12 cellular contexts compared by ENCODE assay signal in genomic region chrX:64977051-64977450, GRCh38. TPM values are rescaled to one million over a fixed set of nuclear protein-coding genes. Genes with fewer than 3 reads are reported as not detected.
DNase-seq lines count a peak whose midpoint lies in the region; ATAC-seq and TF ChIP-seq lines count a peak whose summit lies in the region.
"Had no signal": no experiment of that assay in that cellular context is flagged by ENCODE, and none has a peak within 500 bp of the region (broad histone marks: within the 10 kb centered on the region; RNA-seq: fewer than 3 reads in every experiment).

No MANE protein-coding gene starts in this region.

- peaks cover 8% of the 10 kb centered on the region for H3K36me3 Mint-ChIP-seq in T-helper 1 cell treated with Interleukin-12 subunit alpha and Interleukin-12 subunit beta and Interleukin-4 antibody, amounts not matched to agents 30 μg/mL and 1 μg/mL, for 36 hours (ENCODE audit: low read depth)
- H3K36me3 Mint-ChIP-seq in activated CD4-positive, alpha-beta memory T cell treated with anti-CD3 and anti-CD28 coated beads for 36 hours: no peaks in the 10 kb centered on the region
- no peaks in the 10 kb centered on the region for H3K36me3 Mint-ChIP-seq in osteocyte (ENCODE audit: unreplicated experiment)
- no peaks in the 10 kb centered on the region for H3K36me3 Mint-ChIP-seq in effector memory CD8-positive, alpha-beta T cell (ENCODE audit: insufficient read depth)

- no peak overlapping the region for H3K27ac Mint-ChIP-seq in T-helper 1 cell treated with Interleukin-12 subunit alpha and Interleukin-12 subunit beta and Interleukin-4 antibody, amounts not matched to agents 30 μg/mL and 1 μg/mL, for 36 hours
- no peak overlapping the region for H3K27ac Mint-ChIP-seq in activated CD4-positive, alpha-beta memory T cell treated with anti-CD3 and anti-CD28 coated beads for 36 hours
- no peak overlapping the region for H3K27ac Mint-ChIP-seq in osteocyte (ENCODE audit: unreplicated experiment)
- peak overlapping the region in 1 of 2 donors; percentile 95 for H3K27ac Mint-ChIP-seq in effector memory CD8-positive, alpha-beta T cell

- TF ChIP-seq CTCF in foreskin keratinocyte (conservative IDR thresholded peaks at IDR 0.05) (no peak), osteocyte (IDR thresholded peaks at IDR 0.05) (no peak)

- H3K4me1 ChIP-seq in foreskin keratinocyte: no peaks in the 10 kb centered on the region
- H3K4me1 ChIP-seq: Peyer's patch had no signal

- DNase-seq in T-helper 1 cell (no peak), foreskin keratinocyte (peak in 1 of 2 donors; percentile 59), osteocyte (ENCODE audit: extremely low spot score, unreplicated experiment) (no peak), SHP77 (lab: John Stamatoyannopoulos, UW) (no peak), NCI-H345 treated with DMSO at 0.1 percent for 48 hours (lab: John Stamatoyannopoulos, UW; ENCODE audit: unreplicated experiment) (no peak)
- no peak for DNase-seq in activated CD4-positive, alpha-beta memory T cell treated with anti-CD3 and anti-CD28 coated beads for 36 hours
- no peak for DNase-seq in effector memory CD8-positive, alpha-beta T cell

- intact Hi-C loops in activated CD4-positive, alpha-beta memory T cell treated with anti-CD3 and anti-CD28 coated beads for 36 hours (cut with micrococcal nuclease): no loop called here

- POLR2A ChIA-PET in activated CD4-positive, alpha-beta memory T cell treated with anti-CD3 and anti-CD28 coated beads for 36 hours (lab: Charles Lee): interaction anchor here (2.5 kb wide), 1 partner anchor 58 kb away, joined by 7 read pairs; the partner anchor contains the start of gene ZC3H12B

- peaks cover 8% of the 10 kb centered on the region for H3K9me3 Mint-ChIP-seq in T-helper 1 cell treated with Interleukin-12 subunit alpha and Interleukin-12 subunit beta and Interleukin-4 antibody, amounts not matched to agents 30 μg/mL and 1 μg/mL, for 36 hours
- no peaks in the 10 kb centered on the region for H3K9me3 Mint-ChIP-seq in activated CD4-positive, alpha-beta memory T cell treated with anti-CD3 and anti-CD28 coated beads for 36 hours
- peaks cover 11% of the 10 kb centered on the region for H3K9me3 Mint-ChIP-seq in osteocyte (ENCODE audit: unreplicated experiment)
- no peaks in the 10 kb centered on the region for H3K9me3 Mint-ChIP-seq in effector memory CD8-positive, alpha-beta T cell

- no peaks in the 10 kb centered on the region for H3K27me3 ChIP-seq in foreskin keratinocyte
- H3K27me3 ChIP-seq: ascending aorta, Peyer's patch had no signal

- no peaks in the 10 kb centered on the region for H3K27me3 Mint-ChIP-seq in T-helper 1 cell treated with Interleukin-12 subunit alpha and Interleukin-12 subunit beta and Interleukin-4 antibody, amounts not matched to agents 30 μg/mL and 1 μg/mL, for 36 hours (ENCODE audit: low read depth)
- H3K27me3 Mint-ChIP-seq in activated CD4-positive, alpha-beta memory T cell treated with anti-CD3 and anti-CD28 coated beads for 36 hours: no peaks in the 10 kb centered on the region
- H3K27me3 Mint-ChIP-seq in osteocyte (ENCODE audit: unreplicated experiment): no peaks in the 10 kb centered on the region
- no peaks in the 10 kb centered on the region for H3K27me3 Mint-ChIP-seq in effector memory CD8-positive, alpha-beta T cell

- CTCF ChIA-PET in activated CD4-positive, alpha-beta memory T cell treated with anti-CD3 and anti-CD28 coated beads for 36 hours (lab: Charles Lee): no interaction called here

- peak overlapping the region; percentile 98 for H3K4me3 Mint-ChIP-seq in T-helper 1 cell treated with Interleukin-12 subunit alpha and Interleukin-12 subunit beta and Interleukin-4 antibody, amounts not matched to agents 30 μg/mL and 1 μg/mL, for 36 hours
- peak overlapping the region; percentile 79 for H3K4me3 Mint-ChIP-seq in activated CD4-positive, alpha-beta memory T cell treated with anti-CD3 and anti-CD28 coated beads for 36 hours
- H3K4me3 Mint-ChIP-seq in osteocyte (ENCODE audit: unreplicated experiment): peak overlapping the region; percentile 87
- peak overlapping the region in 1 of 2 donors; percentile 95 for H3K4me3 Mint-ChIP-seq in effector memory CD8-positive, alpha-beta T cell

- peak; percentile 74 for ATAC-seq in foreskin keratinocyte
- no peak for ATAC-seq in effector memory CD8-positive, alpha-beta T cell (replicated peaks)

- H3K4me1 Mint-ChIP-seq in T-helper 1 cell treated with Interleukin-12 subunit alpha and Interleukin-12 subunit beta and Interleukin-4 antibody, amounts not matched to agents 30 μg/mL and 1 μg/mL, for 36 hours (ENCODE audit: low read depth): peaks cover 24% of the 10 kb centered on the region
- peaks cover 16% of the 10 kb centered on the region for H3K4me1 Mint-ChIP-seq in activated CD4-positive, alpha-beta memory T cell treated with anti-CD3 and anti-CD28 coated beads for 36 hours (ENCODE audit: low read depth)
- H3K4me1 Mint-ChIP-seq in osteocyte (ENCODE audit: unreplicated experiment): peaks cover 5% of the 10 kb centered on the region
- peaks cover 10 to 15% of the 10 kb centered on the region in 2 donors for H3K4me1 Mint-ChIP-seq in effector memory CD8-positive, alpha-beta T cell (ENCODE audit: low read depth in 2 of 2)

- H3K27ac ChIP-seq in foreskin keratinocyte: peak overlapping the region; percentile 60
- H3K27ac ChIP-seq: thoracic aorta had no signal

RNA-seq across cellular contexts. Expression of gene ZC4H2, which starts 0.8 kb away (rescaled TPM):
- total RNA-seq in activated CD4-positive, alpha-beta memory T cell treated with anti-CD3 and anti-CD28 coated beads for 36 hours: 1 to 10 TPM; 8.9 to 9.1 TPM
- total RNA-seq in foreskin keratinocyte: 4.2 and 4.6 TPM in 2 replicates
- 3.2 and 3.5 TPM in 2 replicates for polyA plus RNA-seq in foreskin keratinocyte
- total RNA-seq in osteocyte: 14.8 and 17.5 TPM in 2 replicates

RNA-seq across cellular contexts. Expression of gene ZC3H12B, which starts 57.6 kb away (rescaled TPM):
- total RNA-seq in activated CD4-positive, alpha-beta memory T cell treated with anti-CD3 and anti-CD28 coated beads for 36 hours: under 1 TPM; 0.61 to 0.83 TPM
- total RNA-seq in foreskin keratinocyte: 0.04 and 0.07 TPM in 2 replicates
- 0.01 TPM in 1 of 2 replicates, not detected in the other for polyA plus RNA-seq in foreskin keratinocyte
- total RNA-seq in osteocyte: 0.94 and 0.97 TPM in 2 replicates
- total RNA-seq: A172 had no signal
